Comparison of ENCODE assay signal across 9 cellular contexts in the genomic region with DNA sequence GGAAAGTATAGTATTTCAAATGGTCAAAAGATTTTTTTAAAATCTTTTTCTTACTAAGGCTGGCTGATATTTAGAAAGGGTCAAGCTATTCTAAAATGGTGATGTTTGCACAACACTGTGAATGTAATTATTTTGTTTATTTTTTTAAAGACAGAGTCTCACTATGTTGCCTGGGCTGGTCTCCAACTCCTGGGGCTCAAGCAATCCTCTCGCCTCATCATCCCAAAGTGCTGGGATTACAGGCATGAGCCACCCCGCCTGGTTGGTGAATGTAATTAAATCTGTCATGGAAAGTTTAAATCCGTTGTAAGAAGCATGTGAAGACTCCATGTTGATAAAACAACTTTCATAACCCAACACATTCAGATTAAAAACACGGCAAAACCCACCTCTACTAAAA. TPM values are rescaled to one million over a fixed set of nuclear protein-coding genes. Genes with fewer than 3 reads are reported as not detected.
DNase-seq lines count a peak whose midpoint lies in the region; ATAC-seq, FAIRE-seq and TF ChIP-seq lines count a peak whose summit lies in the region.
"Had no signal": no experiment of that assay in that cellular context is flagged by ENCODE, and none has a peak within 500 bp of the region (broad histone marks: within the 10 kb centered on the region; RNA-seq: fewer than 3 reads in every experiment).

No MANE protein-coding gene starts in this region.

- WGBS in HUES64 = 80% methylated on average over 4 of the region's 4 CpGs
- WGBS in GM12878 (ENCODE audit: insufficient coverage, insufficient replicate concordance, low lambda C conversion rate, missing lambda C conversion rate) = 93% methylated on average over 4 of the region's 4 CpGs
- 80 to 100% methylated on average over 1 of the region's 4 CpGs for WGBS in mesodermal cell (ENCODE audit: insufficient coverage in 2 of 2), 2 experiments

- no TSS peak for BruUV-seq in GM12878 (replicated peaks; lab: Mats Ljungman, UMichigan)

- POLR2A ChIA-PET in GM12878 (lab: Charles Lee) = interaction anchor here (0.6 to 1.0 kb wide), 4 partner anchors 10 to 88 kb away, joined by 3 to 4 read pairs (median 4); no protein-coding TSS in a partner anchor

- TF ChIP-seq CTCF in AG10803 (conservative IDR thresholded peaks at IDR 0.05; ENCODE audit: low read length) = no peak
- no peak for TF ChIP-seq CTCF in GM12878 (IDR thresholded peaks at IDR 0.05 in 2 of 3, conservative IDR thresholded peaks at IDR 0.05 in 1 of 3; ENCODE audit: control insufficient read depth in 2 of 3, extremely low read depth in 1 of 3, insufficient read depth in 1 of 3, low read depth in 3 of 3, low read length in 3 of 3)

- SMC1A ChIA-PET in GM12878 (lab: Charles Lee; ENCODE audit: uncharacterized antibody, unreplicated experiment) = interaction anchor here (0.7 to 4.4 kb wide), 12 partner anchors 9 to 375 kb away, joined by 3 to 54 read pairs (median 4); a partner anchor contains a TSS

- DNase-seq in AG10803 (ENCODE audit: low read depth) (peak; percentile 75), GM12878 (ENCODE audit: low read depth, low spot score) (no peak), NCI-H2107 (lab: John Stamatoyannopoulos, UW) (no peak), NCI-H510A treated with DMSO at 0.1 percent for 48 hours (lab: John Stamatoyannopoulos, UW) (no peak)
- DNase-seq: NCI-H146 had no signal

- TF ChIP-seq EP300 in GM12878 (IDR thresholded peaks at IDR 0.05; ENCODE audit: borderline replicate concordance in 1 of 2, control insufficient read depth in 1 of 2, low read depth in 2 of 2, low read length in 2 of 2) = no peak

- H3K9me3 ChIP-seq in HUES64 (ENCODE audit: insufficient read depth, low read depth, low read length) = no peaks in the 10 kb centered on the region
- peaks cover 6% of the 10 kb centered on the region; the same call in 2 of the 3 replicates for H3K9me3 ChIP-seq in GM12878 (replicated peaks; ENCODE audit: control insufficient read depth, insufficient read depth, low read length)
- no peaks in the 10 kb centered on the region for H3K9me3 ChIP-seq in mesodermal cell (ENCODE audit: control insufficient read depth, low read length)

- H3K4me1 ChIP-seq in HUES64 (ENCODE audit: insufficient read depth, low read length) (peaks cover 32% of the 10 kb centered on the region), GM12878 (ENCODE audit: control insufficient read depth, insufficient read depth, low read length) (peaks cover 3% of the 10 kb centered on the region; the same call in 1 of the 2 replicates), mesodermal cell (ENCODE audit: control insufficient read depth, insufficient read depth, low read length, poor library complexity, severe bottlenecking) (peaks cover 20% of the 10 kb centered on the region)

- H3K27ac ChIP-seq in HUES64 (ENCODE audit: low read depth, low read length) (no peak overlapping the region), GM12878 (ENCODE audit: control insufficient read depth, insufficient read depth) (no peak overlapping the region), mesodermal cell (ENCODE audit: low read depth, low read length, severe bottlenecking) (no peak overlapping the region)

- H3K79me2 ChIP-seq in GM12878 (ENCODE audit: control insufficient read depth, insufficient read depth, low read length) = peaks cover 77% of the 10 kb centered on the region

- 0 out of 2 replicates have a peak, but pooled peaks cover 16% of the 10 kb centered on the region for H3K36me3 ChIP-seq in HUES64 (ENCODE audit: insufficient read depth, low read length)
- H3K36me3 ChIP-seq in GM12878 (ENCODE audit: control insufficient read depth in 2 of 2, insufficient read depth in 2 of 2, low read length in 1 of 2) = peaks cover 0 to 11% of the 10 kb centered on the region in 2 experiments; a peak in 1 of 4 replicates
- H3K36me3 ChIP-seq in mesodermal cell (ENCODE audit: control insufficient read depth, insufficient read depth, low read length) = peaks cover 38% of the 10 kb centered on the region

- intact Hi-C loops in GM12878 (cut with micrococcal nuclease; ENCODE audit: unreplicated experiment) = no loop called here

- CTCF ChIA-PET in GM12878 (lab: Yijun Ruan, JAX) = interaction anchor here (0.6 to 3.9 kb wide), 10 partner anchors 10 to 173 kb away, joined by 3 to 34 read pairs (median 4); a partner anchor contains a TSS

- 0 out of 2 replicates have a peak overlapping the region, but pooled peaks have one; percentile 94 for H3K9ac ChIP-seq in HUES64 (ENCODE audit: low read depth, low read length)
- H3K9ac ChIP-seq in GM12878 (ENCODE audit: control insufficient read depth, insufficient read depth, low read length) = no peak overlapping the region

- in situ Hi-C loops in GM12878 (cut with MboI) = loop anchor here (25.0 kb wide), 1 partner anchor 869 kb away; a partner anchor contains a TSS

- no peak overlapping the region for H2AFZ ChIP-seq in GM12878 (ENCODE audit: control insufficient read depth, low read depth, low read length)

- no peaks in the 10 kb centered on the region for H4K20me1 ChIP-seq in GM12878 (ENCODE audit: control insufficient read depth, insufficient read depth)

- RAD21 ChIA-PET in GM12878 (lab: Charles Lee; ENCODE audit: unreplicated experiment) = interaction anchor here (0.9 to 2.9 kb wide), 9 partner anchors 11 to 175 kb away, joined by 3 to 12 read pairs (median 3); a partner anchor contains a TSS

- FAIRE-seq in GM12878 (lab: Jason Lieb, UNC) = no peak

- H3K4me2 ChIP-seq in GM12878 (ENCODE audit: control insufficient read depth, insufficient read depth) = peak overlapping the region; percentile 62

- H3K27me3 ChIP-seq in HUES64 (ENCODE audit: insufficient read depth, low read length) (no peaks in the 10 kb centered on the region), GM12878 (replicated peaks in 1 of 2; ENCODE audit: control insufficient read depth in 2 of 2, insufficient read depth in 2 of 2, low read length in 1 of 2) (no peaks in the 10 kb centered on the region)

- TF ChIP-seq RAD21 in GM12878 (IDR thresholded peaks at IDR 0.05; ENCODE audit: insufficient read depth, low read depth, low read length) = no peak

- no peak for TF ChIP-seq POLR2A in GM12878 (IDR thresholded peaks at IDR 0.05; ENCODE audit: low read depth, low read length)

- ATAC-seq in GM12878 (no peak), HG03432 (IDR thresholded peaks at IDR 0.05; ENCODE audit: unreplicated experiment) (no peak), GM21786 (IDR thresholded peaks at IDR 0.05; ENCODE audit: unreplicated experiment) (no peak)

- H3K4me3 ChIP-seq in AG10803 (ENCODE audit: low read length) = no peak overlapping the region; the same call in 1 of the 2 replicates
- H3K4me3 ChIP-seq in HUES64 (ENCODE audit: low read length) = peak overlapping the region; percentile 96
- H3K4me3 ChIP-seq in GM12878 = peak overlapping the region; percentile 99
- H3K4me3 ChIP-seq in mesodermal cell (ENCODE audit: extremely low read depth, insufficient read depth, low read length, poor library complexity, severe bottlenecking) = peak overlapping the region; percentile 89

TF ChIP-seq in GM12878, 131 proteins besides CTCF, POLR2A, EP300 and RAD21:
- TF ChIP-seq SP1 (IDR thresholded peaks at IDR 0.05; ENCODE audit: low read depth, low read length) (no peak), TCF7 (IDR thresholded peaks at IDR 0.05; ENCODE audit: borderline replicate concordance) (no peak), GABPA (IDR thresholded peaks at IDR 0.05; ENCODE audit: low read depth) (no peak), CEBPB (IDR thresholded peaks at IDR 0.05; ENCODE audit: borderline replicate concordance in 1 of 2, low read depth in 2 of 2, low read length in 2 of 2) (no peak), EZH2 (IDR thresholded peaks at IDR 0.05; ENCODE audit: borderline replicate concordance, control insufficient read depth, low read depth, low read length) (no peak), KDM1A (IDR thresholded peaks at IDR 0.05; ENCODE audit: borderline replicate concordance) (no peak), POLR2AphosphoS2 (IDR thresholded peaks at IDR 0.05; ENCODE audit: low read depth, low read length) (no peak), SUZ12 (IDR thresholded peaks at IDR 0.05; ENCODE audit: unreplicated experiment) (no peak), ZNF622 (IDR thresholded peaks at IDR 0.05) (no peak), TCF3 (IDR thresholded peaks at IDR 0.05; ENCODE audit: borderline replicate concordance, insufficient read depth, low read depth, low read length) (no peak)
- TF ChIP-seq, protein P1, sequence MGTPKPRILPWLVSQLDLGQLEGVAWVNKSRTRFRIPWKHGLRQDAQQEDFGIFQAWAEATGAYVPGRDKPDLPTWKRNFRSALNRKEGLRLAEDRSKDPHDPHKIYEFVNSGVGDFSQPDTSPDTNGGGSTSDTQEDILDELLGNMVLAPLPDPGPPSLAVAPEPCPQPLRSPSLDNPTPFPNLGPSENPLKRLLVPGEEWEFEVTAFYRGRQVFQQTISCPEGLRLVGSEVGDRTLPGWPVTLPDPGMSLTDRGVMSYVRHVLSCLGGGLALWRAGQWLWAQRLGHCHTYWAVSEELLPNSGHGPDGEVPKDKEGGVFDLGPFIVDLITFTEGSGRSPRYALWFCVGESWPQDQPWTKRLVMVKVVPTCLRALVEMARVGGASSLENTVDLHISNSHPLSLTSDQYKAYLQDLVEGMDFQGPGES (IDR thresholded peaks at IDR 0.05) = no peak
TF ChIP-seq in GM12878: peak in this region for 0.

RNA-seq across cellular contexts. Expression of a gene that starts 2.6 kb away (rescaled TPM):
- 37.8 TPM for polyA plus RNA-seq in HUES64 (2013, experiment 1 of 2)
- polyA plus RNA-seq in HUES64 (2013, experiment 2 of 2) = 41.6 TPM
- total RNA-seq in GM12878 (2013; cell fraction: nucleolus; rRNA removed) = 12.6 and 15.7 TPM in 2 replicates
- 22.4 and 26.6 TPM in 2 replicates for total RNA-seq in GM12878 (2014; rRNA removed)
- 23.9 and 25.2 TPM in 2 replicates for total RNA-seq in GM12878 (2014; rRNA removed; fragmentation: Illumina TruSeq; extraction: Trizol)
- 22.3 and 23.0 TPM in 2 replicates for total RNA-seq in GM12878 (2021)
- 6.2 TPM for polyA plus RNA-seq in GM12878 (2011; ENCODE audit: low read depth)
- 16.5 and 22.5 TPM in 2 replicates for polyA plus RNA-seq in GM12878 (2011; rRNA removed)
- 7.5 and 9.3 TPM in 2 replicates for polyA plus RNA-seq in GM12878 (2011; cell fraction: cytosol; rRNA removed)
- 5.5 and 5.7 TPM in 2 replicates for polyA plus RNA-seq in GM12878 (2011; cell fraction: nucleus; rRNA removed)
- polyA plus RNA-seq in GM12878 (2012) = 7.6 and 15.8 TPM in 2 replicates
- polyA plus RNA-seq in GM12878 (2014; fragmentation: Illumina TruSeq; extraction: Trizol) = 30.5 and 37.4 TPM in 2 replicates
- 10 to 100 TPM in 1 of 2 experiments, 1 to 10 TPM in 1; 7.7 to 12.5 TPM for polyA plus RNA-seq in GM12878 (2014; fragmentation: Nextera tagmentation; extraction: Ambion mirVana)
- 17.2 and 19.6 TPM in 2 replicates for polyA plus RNA-seq in GM12878 (2014; rRNA removed)
- polyA plus RNA-seq in GM12878 (2016; fragmentation: Nextera tagmentation; extraction: Ambion mirVana) = 10 to 100 TPM; 14.3 to 19.1 TPM
- 11.2 and 15.1 TPM in 2 replicates for polyA minus RNA-seq in GM12878 (2011; rRNA and poly(A)+ RNA removed)
- polyA minus RNA-seq in GM12878 (2011; cell fraction: cytosol; rRNA and poly(A)+ RNA removed) = 6.9 and 7.4 TPM in 2 replicates
- polyA minus RNA-seq in GM12878 (2011; cell fraction: nucleus; rRNA and poly(A)+ RNA removed) = 3.1 and 4.6 TPM in 2 replicates
- 30.3 TPM for polyA plus RNA-seq in mesodermal cell (2013, experiment 1 of 2)
- 32.6 TPM for polyA plus RNA-seq in mesodermal cell (2013, experiment 2 of 2)
